7 cellular contexts compared by ENCODE assay signal in genomic region chr13:40152904-40153303, GRCh38.
"Had no signal": no experiment of that assay in that cellular context is flagged by ENCODE, and none has a peak within 500 bp of the region (broad histone marks: within the 10 kb centered on the region; RNA-seq: fewer than 3 reads in every experiment).

No MANE protein-coding gene starts in this region.

- H3K4me2 ChIP-seq: GM23338, KMS-11 had no signal

- H3K4me3 ChIP-seq: GM23338 had no signal

- FAIRE-seq: H1, H54, HTR-8/SVneo had no signal

- H3K9ac ChIP-seq: KMS-11 had no signal

- ATAC-seq: GM23338 had no signal

- H2AFZ ChIP-seq: GM23338 had no signal

- H3K27ac ChIP-seq: KMS-11 had no signal

- DNase-seq: H9, KBM-7 had no signal
